In the genomic region with DNA sequence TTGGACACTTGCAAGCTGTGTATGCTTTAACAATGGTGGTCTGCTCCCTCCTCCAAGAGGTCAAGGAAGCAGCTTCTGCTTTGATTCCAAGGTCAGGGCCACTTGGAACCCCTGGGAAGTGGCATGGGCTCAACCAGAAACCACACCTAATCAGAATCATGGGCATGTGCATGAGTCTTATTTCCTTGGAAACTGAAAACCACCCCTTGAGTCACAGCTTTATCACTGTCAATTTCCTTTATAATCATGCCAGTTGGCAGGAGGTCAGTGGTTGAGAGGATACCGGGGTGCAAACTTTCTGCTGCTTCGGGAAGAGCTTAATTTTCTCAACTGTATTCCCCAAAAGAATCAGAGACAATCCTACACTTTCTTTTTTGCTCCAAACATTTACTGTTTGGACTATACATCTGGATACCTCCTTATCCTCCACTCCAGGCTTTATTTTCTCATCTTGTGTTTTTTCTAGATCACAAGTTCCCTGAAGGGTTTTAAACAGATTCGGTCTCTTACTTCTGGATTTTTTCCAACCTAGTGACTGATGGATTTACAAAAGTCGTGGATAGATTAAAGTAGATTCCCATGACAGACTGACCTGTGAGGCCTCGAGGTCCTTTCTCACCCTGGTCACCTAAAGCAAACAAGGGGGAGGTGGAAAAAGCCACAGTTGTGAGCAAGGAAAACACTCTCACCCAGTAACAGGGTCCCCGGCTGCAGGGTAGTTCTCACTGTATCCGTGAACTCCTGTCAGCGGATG, we compare ENCODE assay signal across 14 cellular contexts. TPM values are rescaled to one million over a fixed set of nuclear protein-coding genes. Genes with fewer than 3 reads are reported as not detected.
A peak's percentile ranks its signal among the peaks of the same experiment; 100 is the strongest.
DNase-seq lines count a peak whose midpoint lies in the region; ATAC-seq and TF ChIP-seq lines count a peak whose summit lies in the region.
"Had no signal": no experiment of that assay in that cellular context is flagged by ENCODE, and none has a peak within 500 bp of the region (broad histone marks: within the 10 kb centered on the region; RNA-seq: fewer than 3 reads in every experiment).

No MANE protein-coding gene starts in this region.

- ATAC-seq in HG03469 (IDR thresholded peaks at IDR 0.05; ENCODE audit: unreplicated experiment): no peak

- H3K4me3 ChIP-seq in astrocyte of the cerebellum (ENCODE audit: low read depth, low read length): no peak overlapping the region
- H3K4me3 ChIP-seq: dorsolateral prefrontal cortex, SJSA1 had no signal

- in situ Hi-C loops in astrocyte of the cerebellum (cut with HindIII; ENCODE audit: low sequenced_read_pairs): no loop called here

- TF ChIP-seq CTCF in astrocyte of the cerebellum (IDR thresholded peaks at IDR 0.05; ENCODE audit: low read depth, low read length, missing control alignments): no peak

- DNase-seq in A172 (ENCODE audit: low spot score) (peak; percentile 93), HT-29 (ENCODE audit: low spot score) (peak; percentile 71), astrocyte of the cerebellum (ENCODE audit: low read depth) (peak; percentile 54), islet precursor cell (peak; percentile 41), DMS53 (lab: John Stamatoyannopoulos, UW) (no peak), mesenteric fat pad (ENCODE audit: low spot score) (no peak)
- no peak for DNase-seq in activated CD8-positive, alpha-beta memory T cell treated with anti-CD3 and anti-CD28 coated beads, Interleukin-2, amount 50 U/mL, for 48 hours
- DNase-seq: activated CD4-positive, CD25-positive, alpha-beta regulatory T cell treated with anti-CD3 and anti-CD28 coated beads, Interleukin-2, amount 50 U/mL, for 72 hours; activated gamma-delta T cell treated with Interleukin-2 at 50 U/mL for 16 hours; dorsolateral prefrontal cortex; stimulated activated naive CD4-positive, alpha-beta T cell treated with Interleukin-2 at 50 U/mL for 16 hours had no signal

RNA-seq across cellular contexts. Expression of a gene that starts 36.0 kb away (rescaled TPM):
- total RNA-seq in A172 (2014; rRNA removed; shearing (Covaris generic)): 0.79 and 2.4 TPM in 2 replicates
- total RNA-seq in HT-29 (2014; rRNA removed; shearing (Covaris generic)): 40.0 and 45.0 TPM in 2 replicates
- 0.19 TPM for total RNA-seq in mesenteric fat pad
- total RNA-seq: NCI-H460 had no signal

Comparison
In these comparisons a context has a peak if more than half of its experiments do, and no peak if none do; other contexts are left out.
1. DNase-seq: peak in A172 (single experiment), HT-29 (single experiment), astrocyte of the cerebellum (single experiment) and islet precursor cell (single experiment); none in activated CD8-positive, alpha-beta memory T cell treated with anti-CD3 and anti-CD28 coated beads, Interleukin-2, amount 50 U/mL, for 48 hours (single experiment), DMS53 (single experiment) and mesenteric fat pad (single experiment).
2. RNA of a gene that starts 36.0 kb away (total RNA-seq): 40.0 to 45.0 TPM in HT-29; 0.79 to 2.4 TPM in A172 and 0.19 TPM in mesenteric fat pad (single experiment); every median in the first group is over 10 times any median in the second.